27 cellular contexts compared by ENCODE assay signal in genomic region chr17:81111066-81111465, GRCh38. TPM values are rescaled to one million over a fixed set of nuclear protein-coding genes. Genes with fewer than 3 reads are reported as not detected.
A peak's percentile ranks its signal among the peaks of the same experiment; 100 is the strongest.
DNase-seq lines count a peak whose midpoint lies in the region; ATAC-seq and TF ChIP-seq lines count a peak whose summit lies in the region.
"Had no signal": no experiment of that assay in that cellular context is flagged by ENCODE, and none has a peak within 500 bp of the region (broad histone marks: within the 10 kb centered on the region; RNA-seq: fewer than 3 reads in every experiment).

No MANE protein-coding gene starts in this region.

- no peak overlapping the region for H3K4me3 ChIP-seq in A673 (ENCODE audit: low read depth, low read length, poor library complexity, severe bottlenecking)
- no peak overlapping the region for H3K4me3 ChIP-seq in prostate gland
- H3K4me3 ChIP-seq: BLaER1 treated with 17β-estradiol and CSF1 and Interleukin-3, amounts not matched to agents 10 nM and 100 nM; GM23338; PC-9 had no signal

- H3K27ac ChIP-seq in A673 (ENCODE audit: low read depth, low read length, poor library complexity, severe bottlenecking) = peak overlapping the region; percentile 52
- H3K27ac ChIP-seq in RWPE1 = peak overlapping the region; percentile 80
- peak overlapping the region; percentile 41 for H3K27ac ChIP-seq in cingulate gyrus (ENCODE audit: low read depth, low read length)
- H3K27ac ChIP-seq in prostate gland = no peak overlapping the region
- H3K27ac ChIP-seq: BLaER1 treated with 17β-estradiol and CSF1 and Interleukin-3, amounts not matched to agents 10 nM and 100 nM; PC-9 had no signal

- no peaks in the 10 kb centered on the region for H3K27me3 Mint-ChIP-seq in nephron progenitor cell (ENCODE audit: low read depth, poor library complexity)
- no peaks in the 10 kb centered on the region for H3K27me3 Mint-ChIP-seq in activated CD8-positive, alpha-beta T cell treated with anti-CD3 and anti-CD28 coated beads, Interleukin-2, amount 10 ng/mL, durations not matched to agents 7 days and 5 days (ENCODE audit: low read depth)
- no peaks in the 10 kb centered on the region for H3K27me3 Mint-ChIP-seq in chondrocyte (ENCODE audit: low read depth)
- H3K27me3 Mint-ChIP-seq: CD4-positive, alpha-beta T cell had no signal

- ATAC-seq in activated CD8-positive, alpha-beta T cell treated with anti-CD3 and anti-CD28 coated beads, Interleukin-2, amount 10 ng/mL, durations not matched to agents 7 days and 5 days = no peak
- no peak for ATAC-seq in HG03039 (IDR thresholded peaks at IDR 0.05; ENCODE audit: unreplicated experiment)
- ATAC-seq: HepG2 had no signal

- peaks cover 11% of the 10 kb centered on the region for H3K4me1 Mint-ChIP-seq in nephron progenitor cell
- H3K4me1 Mint-ChIP-seq in activated CD8-positive, alpha-beta T cell treated with anti-CD3 and anti-CD28 coated beads, Interleukin-2, amount 10 ng/mL, durations not matched to agents 7 days and 5 days (ENCODE audit: low read depth) = no peaks in the 10 kb centered on the region
- H3K4me1 Mint-ChIP-seq in chondrocyte (ENCODE audit: low read depth) = no peaks in the 10 kb centered on the region
- H3K4me1 Mint-ChIP-seq: GM23338 had no signal

- no TSS peak for BruUV-seq in A673 (replicated peaks; lab: Mats Ljungman, UMichigan)

- H3K36me3 Mint-ChIP-seq in nephron progenitor cell (ENCODE audit: low read depth) (no peaks in the 10 kb centered on the region), chondrocyte (ENCODE audit: low read depth) (peaks cover 2% of the 10 kb centered on the region)
- no peaks in the 10 kb centered on the region for H3K36me3 Mint-ChIP-seq in activated CD8-positive, alpha-beta T cell treated with anti-CD3 and anti-CD28 coated beads, Interleukin-2, amount 10 ng/mL, durations not matched to agents 7 days and 5 days (ENCODE audit: low read depth)

- H3K27me3 ChIP-seq in A673 (replicated peaks; ENCODE audit: insufficient read depth, low read depth, low read length, poor library complexity) (no peaks in the 10 kb centered on the region), prostate gland (replicated peaks; ENCODE audit: insufficient read depth) (no peaks in the 10 kb centered on the region)

- H3K27ac Mint-ChIP-seq in nephron progenitor cell = peak overlapping the region; percentile 64
- H3K27ac Mint-ChIP-seq in activated CD8-positive, alpha-beta T cell treated with anti-CD3 and anti-CD28 coated beads, Interleukin-2, amount 10 ng/mL, durations not matched to agents 7 days and 5 days = no peak overlapping the region
- H3K27ac Mint-ChIP-seq in chondrocyte (ENCODE audit: unreplicated experiment) = no peak overlapping the region
- H3K27ac Mint-ChIP-seq: CD4-positive, alpha-beta T cell; GM23338 had no signal

- intact Hi-C loops in A673 (cut with micrococcal nuclease; ENCODE audit: unreplicated experiment) (no loop called here), prostate gland (cut with DNase I) (no loop called here)

- TF ChIP-seq POLR2A in prostate gland (IDR thresholded peaks at IDR 0.05) = no peak

- H3K36me3 ChIP-seq in A673 (ENCODE audit: insufficient read depth, low read length, poor library complexity, severe bottlenecking) (no peaks in the 10 kb centered on the region), prostate gland (peaks cover 2 to 15% of the 10 kb centered on the region in 2 donors)
- H3K36me3 ChIP-seq: BLaER1 treated with 17β-estradiol and CSF1 and Interleukin-3, amounts not matched to agents 10 nM and 100 nM had no signal

- H3K9me3 ChIP-seq in A673 (ENCODE audit: low read depth, low read length, poor library complexity, severe bottlenecking) (no peaks in the 10 kb centered on the region), prostate gland (no peaks in the 10 kb centered on the region)
- H3K9me3 ChIP-seq: BLaER1 treated with 17β-estradiol and CSF1 and Interleukin-3, amounts not matched to agents 10 nM and 100 nM had no signal

- H3K4me3 Mint-ChIP-seq in nephron progenitor cell (no peak overlapping the region), chondrocyte (ENCODE audit: unreplicated experiment) (no peak overlapping the region)
- no peak overlapping the region for H3K4me3 Mint-ChIP-seq in activated CD8-positive, alpha-beta T cell treated with anti-CD3 and anti-CD28 coated beads, Interleukin-2, amount 10 ng/mL, durations not matched to agents 7 days and 5 days
- H3K4me3 Mint-ChIP-seq: CD4-positive, alpha-beta T cell; GM23338 had no signal

- WGBS in prostate gland = 86% methylated on average over 10 of the region's 10 CpGs

- DNase-seq in A673 (ENCODE audit: low spot score) (no peak), RWPE1 (ENCODE audit: low spot score) (no peak), nephron progenitor cell (no peak), chondrocyte (ENCODE audit: low spot score) (no peak), prostate gland (ENCODE audit: low spot score) (no peak)
- no peak for DNase-seq in activated CD8-positive, alpha-beta T cell treated with anti-CD3 and anti-CD28 coated beads, Interleukin-2, amount 10 ng/mL, durations not matched to agents 7 days and 5 days
- DNase-seq: 8988T; CD4-positive, alpha-beta T cell; HCEC 1CT; Kasumi-1; NCI-H1092 treated with DMSO at 0.1 percent for 48 hours; NCI-H1436; NCI-H2029; NCI-H446; NCI-H524 treated with DMSO at 0.1 percent for 48 hours; NCI-H774; PC-9; Right ventricle myocardium superior had no signal

- peaks cover 13% of the 10 kb centered on the region for H3K4me1 ChIP-seq in A673 (ENCODE audit: insufficient read depth, low read length, poor library complexity, severe bottlenecking)
- no peaks in the 10 kb centered on the region for H3K4me1 ChIP-seq in prostate gland (replicated peaks)

- no peaks in the 10 kb centered on the region for H3K9me3 Mint-ChIP-seq in nephron progenitor cell
- no peaks in the 10 kb centered on the region for H3K9me3 Mint-ChIP-seq in activated CD8-positive, alpha-beta T cell treated with anti-CD3 and anti-CD28 coated beads, Interleukin-2, amount 10 ng/mL, durations not matched to agents 7 days and 5 days (ENCODE audit: insufficient read depth)
- H3K9me3 Mint-ChIP-seq in chondrocyte (ENCODE audit: low read depth) = no peaks in the 10 kb centered on the region
- H3K9me3 Mint-ChIP-seq: CD4-positive, alpha-beta T cell; GM23338 had no signal

- TF ChIP-seq CTCF in A673 (conservative IDR thresholded peaks at IDR 0.05; ENCODE audit: low read depth, low read length) (no peak), RWPE1 (conservative IDR thresholded peaks at IDR 0.05; ENCODE audit: low read depth) (no peak), nephron progenitor cell (IDR thresholded peaks at IDR 0.05) (no peak), chondrocyte (IDR thresholded peaks at IDR 0.05) (no peak), prostate gland (IDR thresholded peaks at IDR 0.05) (no peak)

- POLR2A ChIA-PET in A673 (lab: Charles Lee; ENCODE audit: low non-redundant PET) (no interaction called here), RWPE1 (lab: Yijun Ruan, JAX; ENCODE audit: low non-redundant PET) (no interaction called here)
- POLR2A ChIA-PET in activated CD8-positive, alpha-beta T cell treated with anti-CD3 and anti-CD28 coated beads, Interleukin-2, amount 10 ng/mL, durations not matched to agents 7 days and 5 days (lab: Charles Lee) = no interaction called here

- CTCF ChIA-PET in A673 (lab: Charles Lee) = interaction anchor here (1.3 kb wide), 1 partner anchor 14 kb away, joined by 4 read pairs; no protein-coding TSS in a partner anchor
- CTCF ChIA-PET in RWPE1 (lab: Yijun Ruan, JAX) = interaction anchor here (1.0 kb wide), 1 partner anchor 12 kb away, joined by 3 read pairs; no protein-coding TSS in a partner anchor
- CTCF ChIA-PET in activated CD8-positive, alpha-beta T cell treated with anti-CD3 and anti-CD28 coated beads, Interleukin-2, amount 10 ng/mL, durations not matched to agents 7 days and 5 days (lab: Charles Lee) = no interaction called here

RNA-seq across cellular contexts. Expression of gene PVALEF, which starts 54.2 kb away (rescaled TPM):
- total RNA-seq in A673 (2021) (not detected in 2 replicates), chondrocyte (not detected in 3 replicates), prostate gland (not detected)
- total RNA-seq in activated CD8-positive, alpha-beta T cell treated with anti-CD3 and anti-CD28 coated beads, Interleukin-2, amount 10 ng/mL, durations not matched to agents 7 days and 5 days = not detected
- total RNA-seq: CD4-positive, alpha-beta T cell; GM23338; HT1080; M059J; PC-9; Right ventricle myocardium superior; RPMI7951; SK-MEL-5 had no signal

RNA-seq across cellular contexts. Expression of gene AATK, which starts 55.0 kb away (rescaled TPM):
- total RNA-seq in A673 (2021) (0.90 and 1.4 TPM in 2 replicates), chondrocyte (0.48 to 0.67 TPM (median 0.51 TPM) in 3 replicates), prostate gland (1 to 10 TPM; 5.2 to 6.6 TPM)
- 1 to 10 TPM in 1 of 2 experiments, under 1 TPM in 1; 0.71 to 1.1 TPM for total RNA-seq in activated CD8-positive, alpha-beta T cell treated with anti-CD3 and anti-CD28 coated beads, Interleukin-2, amount 10 ng/mL, durations not matched to agents 7 days and 5 days
- total RNA-seq: M059J, RPMI7951 had no signal

Comparison
In these comparisons a context has a peak if more than half of its experiments do, and no peak if none do; other contexts are left out.
1. H3K27ac ChIP-seq: peak in A673 (single experiment), RWPE1 (single experiment) and cingulate gyrus (single experiment); none in prostate gland (0 of 2).